In the genomic region with DNA sequence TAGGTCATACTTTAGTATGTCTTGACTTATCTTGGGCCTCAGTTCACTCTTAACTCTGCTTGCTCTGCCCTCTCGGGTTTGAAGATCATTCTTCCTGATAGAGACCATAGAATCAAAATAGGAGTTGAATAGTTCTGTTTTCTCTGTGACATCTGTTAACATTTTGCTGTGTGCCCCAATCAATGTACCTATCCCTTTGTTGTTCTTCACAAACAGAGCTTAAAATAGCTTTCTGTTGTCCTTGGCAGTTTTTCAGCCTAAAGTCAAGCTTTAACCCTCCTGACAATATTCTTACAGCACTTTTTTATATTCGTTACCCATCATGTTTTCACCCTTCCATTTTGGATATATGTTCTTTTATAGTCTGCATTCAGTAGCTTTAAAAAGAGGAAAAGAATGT, we compare ENCODE assay signal across 30 cellular contexts.
"Had no signal": no experiment of that assay in that cellular context is flagged by ENCODE, and none has a peak within 500 bp of the region (broad histone marks: within the 10 kb centered on the region; RNA-seq: fewer than 3 reads in every experiment).

No MANE protein-coding gene starts in this region.

- ATAC-seq: heart right ventricle; left ventricle myocardium superior; lower lobe of right lung; natural killer cell; sciatic nerve; stimulated activated effector memory CD8-positive, alpha-beta T cell treated with anti-CD3 and anti-CD28 coated beads, Interleukin-12 subunit alpha, Interleukin-12 subunit beta, amount 100 ng/mL, for 72 hours; upper lobe of right lung had no signal

- H3K79me2 ChIP-seq: hepatocyte had no signal

- H3K4me3 Mint-ChIP-seq: naive B cell; natural killer cell; nephron progenitor cell; neural progenitor cell; stimulated activated effector memory CD8-positive, alpha-beta T cell treated with anti-CD3 and anti-CD28 coated beads, Interleukin-12 subunit alpha, Interleukin-12 subunit beta, amount 100 ng/mL, for 72 hours; stimulated activated naive CD8-positive, alpha-beta T cell treated with anti-CD3 and anti-CD28 coated beads, Interleukin-15, Interleukin-2, amounts not matched to agents 100 ng/mL and 50 ng/mL, for 24 hours had no signal

- DNase-seq: heart right ventricle; islet precursor cell; left ventricle myocardium superior; lower lobe of right lung; mammary epithelial cell; mesenchymal stem cell; naive B cell; natural killer cell; nephron progenitor cell; occipital lobe; ovary; stimulated activated CD4-positive, alpha-beta T cell treated with anti-CD3 and anti-CD28 coated beads, Interleukin-12 subunit alpha, Interleukin-12 subunit beta, amount 100 ng/mL, for 4 hours; stimulated activated CD4-positive, alpha-beta T cell treated with anti-CD3 and anti-CD28 coated beads, Interleukin-15, amount 100 ng/mL, for 24 hours; stimulated activated CD4-positive, alpha-beta T cell treated with anti-CD3 and anti-CD28 coated beads, Interleukin-2, amount 100 ng/mL, for 24 hours; stimulated activated CD4-positive, alpha-beta T cell treated with anti-CD3 and anti-CD28 coated beads, Interleukin-4, amount 100 ng/mL, for 1 hour; stimulated activated naive CD4-positive, alpha-beta T cell; tibial artery; trophoblast cell; upper lobe of right lung had no signal

- H3K4me2 ChIP-seq: hepatocyte, neural progenitor cell had no signal

- H3K27me3 Mint-ChIP-seq: naive B cell; progenitor cell of endocrine pancreas; stimulated activated naive CD8-positive, alpha-beta T cell treated with anti-CD3 and anti-CD28 coated beads, Interleukin-15, Interleukin-2, amounts not matched to agents 100 ng/mL and 50 ng/mL, for 24 hours had no signal

- H3K9me3 ChIP-seq: heart right ventricle, lower lobe of right lung, neutrophil, ovary, right atrium auricular region, suprapubic skin, thoracic aorta, tibial artery, upper lobe of right lung had no signal

- H3K36me3 Mint-ChIP-seq: naive B cell; natural killer cell; neural progenitor cell; stimulated activated effector memory CD8-positive, alpha-beta T cell treated with anti-CD3 and anti-CD28 coated beads, Interleukin-12 subunit alpha, Interleukin-12 subunit beta, amount 100 ng/mL, for 72 hours had no signal

- H3K4me3 ChIP-seq: heart right ventricle, hepatocyte, lower lobe of right lung, neural progenitor cell, ovary, right atrium auricular region, skin epidermis, suprapubic skin, thoracic aorta, tibial artery, upper lobe of right lung had no signal

- H3K4me1 Mint-ChIP-seq: naive B cell; natural killer cell; nephron progenitor cell; neural progenitor cell; stimulated activated effector memory CD8-positive, alpha-beta T cell treated with anti-CD3 and anti-CD28 coated beads, Interleukin-12 subunit alpha, Interleukin-12 subunit beta, amount 100 ng/mL, for 72 hours had no signal

- H2AFZ ChIP-seq: hepatocyte, neural progenitor cell had no signal

- H3K36me3 ChIP-seq: heart right ventricle, lower lobe of right lung, neural progenitor cell, neutrophil, ovary, right atrium auricular region, suprapubic skin, thoracic aorta, tibial artery, upper lobe of right lung had no signal

- H3K4me1 ChIP-seq: heart right ventricle, lower lobe of right lung, neural progenitor cell, right atrium auricular region, suprapubic skin, tibial artery, upper lobe of right lung had no signal

- H3K27me3 ChIP-seq: heart right ventricle, hepatocyte, neural progenitor cell, neutrophil, ovary, right atrium auricular region, suprapubic skin, tibial artery, upper lobe of right lung had no signal

- H3K27ac Mint-ChIP-seq: naive B cell; natural killer cell; nephron progenitor cell; neural progenitor cell; progenitor cell of endocrine pancreas; stimulated activated effector memory CD8-positive, alpha-beta T cell treated with anti-CD3 and anti-CD28 coated beads, Interleukin-12 subunit alpha, Interleukin-12 subunit beta, amount 100 ng/mL, for 72 hours; stimulated activated naive CD8-positive, alpha-beta T cell treated with anti-CD3 and anti-CD28 coated beads, Interleukin-15, Interleukin-2, amounts not matched to agents 100 ng/mL and 50 ng/mL, for 24 hours had no signal

- H3K9me3 Mint-ChIP-seq: naive B cell; natural killer cell; nephron progenitor cell; neural progenitor cell; stimulated activated effector memory CD8-positive, alpha-beta T cell treated with anti-CD3 and anti-CD28 coated beads, Interleukin-12 subunit alpha, Interleukin-12 subunit beta, amount 100 ng/mL, for 72 hours; stimulated activated naive CD8-positive, alpha-beta T cell treated with anti-CD3 and anti-CD28 coated beads, Interleukin-15, Interleukin-2, amounts not matched to agents 100 ng/mL and 50 ng/mL, for 24 hours had no signal

- H3K27ac ChIP-seq: heart right ventricle, hepatocyte, lower lobe of right lung, neural progenitor cell, neutrophil, ovary, right atrium auricular region, skin epidermis, suprapubic skin, thoracic aorta, tibial artery, upper lobe of right lung had no signal
